Comparison of ENCODE assay signal across 19 cellular contexts in the genomic region with DNA sequence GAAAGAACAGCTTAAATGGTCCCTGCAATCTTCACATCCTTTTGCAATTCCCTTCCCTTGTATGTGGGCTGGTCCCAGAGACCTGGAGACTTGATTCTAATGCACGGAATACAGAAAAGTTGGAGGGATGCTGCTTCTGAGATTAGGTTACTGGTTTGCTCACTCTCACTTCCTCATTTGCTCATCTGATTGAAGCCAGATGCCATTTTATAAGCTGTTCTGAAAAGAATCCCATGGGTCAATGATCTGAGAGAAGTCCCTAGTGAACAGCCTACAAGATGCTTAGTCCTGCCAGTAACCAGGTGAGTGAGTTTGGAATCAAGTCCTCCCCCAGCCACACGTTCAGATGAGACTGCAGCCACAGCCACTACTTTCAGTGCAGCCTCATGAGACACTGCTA.
DNase-seq lines count a peak whose midpoint lies in the region; ATAC-seq lines count a peak whose summit lies in the region.
"Had no signal": no experiment of that assay in that cellular context is flagged by ENCODE, and none has a peak within 500 bp of the region (broad histone marks: within the 10 kb centered on the region; RNA-seq: fewer than 3 reads in every experiment).

No MANE protein-coding gene starts in this region.

- ATAC-seq in GM18511 (IDR thresholded peaks at IDR 0.05; ENCODE audit: unreplicated experiment) = peak; percentile 89
- ATAC-seq in GM21390 (IDR thresholded peaks at IDR 0.05; ENCODE audit: unreplicated experiment) = peak; percentile 54
- ATAC-seq in HG03520 (IDR thresholded peaks at IDR 0.05; ENCODE audit: unreplicated experiment) = peak; percentile 43
- ATAC-seq in GM21423 (IDR thresholded peaks at IDR 0.05; ENCODE audit: unreplicated experiment) = no peak

- peak; percentile 1 for DNase-seq in germinal center (ENCODE audit: low spot score)
- no peak for DNase-seq in NCI-H510A (lab: John Stamatoyannopoulos, UW)
- DNase-seq in NCI-H2029 (lab: John Stamatoyannopoulos, UW) = no peak
- DNase-seq: activated CD4-positive, alpha-beta T cell treated with anti-CD3 and anti-CD28 coated beads for 4 hours; aorta; head of caudate nucleus; IMR-90; mesenchymal stem cell; NCI-H146; NCI-H69; PC-9; SJCRH30; stimulated activated naive CD4-positive, alpha-beta T cell; T-helper 1 cell; testis had no signal
